In the genomic region with DNA sequence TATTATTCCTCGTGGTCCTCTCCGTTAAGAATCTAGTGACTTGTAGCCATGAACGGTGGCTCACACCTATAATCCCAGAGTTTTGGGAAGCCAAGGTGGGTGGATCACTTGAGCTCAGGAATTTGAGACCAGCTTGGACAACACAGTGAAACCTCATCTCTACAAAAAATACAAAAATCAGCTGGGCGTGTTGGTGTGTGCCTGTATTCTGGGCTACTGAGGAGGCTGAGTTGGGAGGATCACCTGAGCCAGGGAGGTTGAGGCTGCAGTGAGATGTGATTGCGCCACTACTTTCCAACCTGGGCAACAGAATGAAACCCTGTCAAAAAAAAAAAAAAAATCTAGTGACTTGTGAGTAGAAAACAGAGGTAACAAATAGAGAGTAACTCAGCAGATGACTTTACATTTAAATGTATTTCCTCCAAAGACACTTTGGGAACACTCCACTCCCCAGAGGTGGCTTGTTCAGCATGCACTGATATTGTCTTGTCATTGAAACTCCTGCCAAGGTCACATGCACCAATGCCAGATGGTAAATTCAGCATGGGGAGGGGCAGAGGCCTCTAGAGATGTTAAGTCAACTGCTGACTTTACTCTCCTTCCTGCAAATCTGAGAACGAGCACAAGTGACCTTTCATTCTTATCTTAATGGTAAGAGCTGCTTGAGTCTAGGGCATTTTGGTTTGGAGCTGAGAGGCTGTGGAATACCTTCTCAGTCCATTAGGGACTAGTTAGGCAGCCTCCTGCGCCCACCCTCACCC, we compare ENCODE assay signal across 28 cellular contexts. TPM values are rescaled to one million over a fixed set of nuclear protein-coding genes. Genes with fewer than 3 reads are reported as not detected.
"Had no signal": no experiment of that assay in that cellular context is flagged by ENCODE, and none has a peak within 500 bp of the region (broad histone marks: within the 10 kb centered on the region; RNA-seq: fewer than 3 reads in every experiment).

No MANE protein-coding gene starts in this region.

- H3K4me1 ChIP-seq: neural progenitor cell, parathyroid adenoma, tibial nerve had no signal

- H3K36me3 ChIP-seq: neural progenitor cell, tibial nerve had no signal

- DNase-seq: activated CD4-positive, alpha-beta T cell treated with anti-CD3 and anti-CD28 coated beads for 36 hours; activated CD4-positive, alpha-beta T cell treated with anti-CD3 and anti-CD28 coated beads, Interleukin-2, amount 50 U/mL, for 4 hours; activated CD4-positive, CD25-positive, alpha-beta regulatory T cell; activated effector memory CD4-positive, alpha-beta T cell treated with Interleukin-2 at 50 U/mL for 16 hours; activated naive CD4-positive, alpha-beta T cell treated with Interleukin-2 at 50 U/mL for 16 hours; activated T-cell treated with anti-CD3 and anti-CD28 coated beads for 4 hours; activated T-cell treated with anti-CD3 and anti-CD28 coated beads, Interleukin-2, amount 50 U/mL, for 72 hours; aorta; body of pancreas; dorsolateral prefrontal cortex; effector memory CD8-positive, alpha-beta T cell; foreskin fibroblast; head of caudate nucleus; hippocampal formation; naive thymus-derived CD8-positive, alpha-beta T cell; occipital lobe; stimulated activated CD4-positive, alpha-beta T cell treated with anti-CD3 and anti-CD28 coated beads, Interleukin-2, amount 100 ng/mL, for 48 hours; stimulated activated naive CD4-positive, alpha-beta T cell treated with Interleukin-2 at 50 U/mL for 16 hours; T-helper 1 cell had no signal

- H3K27ac ChIP-seq: body of pancreas, coronary artery, dorsolateral prefrontal cortex, neural progenitor cell, parathyroid adenoma, tibial nerve had no signal

- H3K27me3 ChIP-seq: body of pancreas, dorsolateral prefrontal cortex, neural progenitor cell, tibial nerve had no signal

- ATAC-seq: activated CD4-positive, alpha-beta T cell treated with anti-CD3 and anti-CD28 coated beads for 36 hours; activated T-cell treated with anti-CD3 and anti-CD28 coated beads, Interleukin-2, amount 50 U/mL, for 72 hours; body of pancreas; effector memory CD8-positive, alpha-beta T cell; naive thymus-derived CD8-positive, alpha-beta T cell had no signal

- H3K9me3 ChIP-seq: body of pancreas, tibial nerve had no signal

- H3K4me3 ChIP-seq: body of pancreas, coronary artery, dorsolateral prefrontal cortex, neural progenitor cell, tibial nerve had no signal

RNA-seq across cellular contexts. Expression of gene CCDC185, which starts 24.9 kb away (rescaled TPM):
- total RNA-seq: activated CD4-positive, alpha-beta T cell treated with anti-CD3 and anti-CD28 coated beads for 36 hours; activated T-cell treated with anti-CD3 and anti-CD28 coated beads, Interleukin-2, amount 50 U/mL, for 72 hours; aorta; body of pancreas; cerebellum; endothelial cell of umbilical vein; lower leg skin; naive thymus-derived CD8-positive, alpha-beta T cell; occipital lobe; skeletal muscle tissue; tibial nerve; urinary bladder had no signal

RNA-seq across cellular contexts. Expression of gene SUSD4, which starts 54.1 kb away (rescaled TPM):
- total RNA-seq: endothelial cell of umbilical vein, tibial nerve had no signal
